In the genomic region with DNA sequence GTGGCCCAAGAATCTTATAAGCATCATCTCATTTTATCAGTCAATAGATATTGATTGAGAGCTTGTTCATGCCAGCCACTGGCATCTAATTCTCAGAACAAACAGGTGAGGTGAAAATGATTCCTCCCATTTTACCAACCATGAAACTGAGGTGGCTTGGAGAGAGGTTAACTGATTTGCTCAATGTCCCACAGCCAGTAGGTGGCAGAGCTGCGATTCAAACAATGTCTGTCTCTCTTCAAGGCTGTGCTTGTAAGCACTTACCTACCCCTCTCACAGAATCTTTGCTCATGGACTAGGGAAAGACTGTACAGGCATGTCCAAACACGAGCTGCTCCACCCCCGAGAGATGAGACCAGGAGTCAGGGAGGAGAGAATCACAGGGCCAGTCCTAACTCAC, we compare ENCODE assay signal across 9 cellular contexts. TPM values are rescaled to one million over a fixed set of nuclear protein-coding genes. Genes with fewer than 3 reads are reported as not detected.
A peak's percentile ranks its signal among the peaks of the same experiment; 100 is the strongest.
DNase-seq lines count a peak whose midpoint lies in the region; ATAC-seq, FAIRE-seq and TF ChIP-seq lines count a peak whose summit lies in the region.
"Had no signal": no experiment of that assay in that cellular context is flagged by ENCODE, and none has a peak within 500 bp of the region (broad histone marks: within the 10 kb centered on the region; RNA-seq: fewer than 3 reads in every experiment).

No MANE protein-coding gene starts in this region.

- TF ChIP-seq EP300 in stomach (IDR thresholded peaks at IDR 0.05) = no peak
- no peak for TF ChIP-seq EP300 in suprapubic skin (IDR thresholded peaks at IDR 0.05)

- H3K36me3 ChIP-seq in Loucy (ENCODE audit: insufficient read depth, low read length) = no peaks in the 10 kb centered on the region
- H3K36me3 ChIP-seq in mammary epithelial cell (ENCODE audit: insufficient read depth, low read length) = no peaks in the 10 kb centered on the region
- H3K36me3 ChIP-seq in pancreas = no peaks in the 10 kb centered on the region
- H3K36me3 ChIP-seq in stomach = no peaks in the 10 kb centered on the region
- no peaks in the 10 kb centered on the region for H3K36me3 ChIP-seq in suprapubic skin
- H3K36me3 ChIP-seq: adrenal gland had no signal

- no peaks in the 10 kb centered on the region for H3F3A ChIP-seq in Loucy (ENCODE audit: low read depth)

- intact Hi-C loops in mammary epithelial cell (cut with micrococcal nuclease) (loop anchor here (1.0 to 2.0 kb wide), 3 partner anchors 55 to 397 kb away; no protein-coding TSS in a partner anchor), pancreas (cut with DNase I) (no loop called here), stomach (cut with DNase I; ENCODE audit: low total_unique reads) (no loop called here)

- BruUV-seq in mammary epithelial cell (replicated peaks; lab: Mats Ljungman, UMichigan) = no TSS peak

- no peak for FAIRE-seq in pancreas (lab: Jason Lieb, UNC)

- no peaks in the 10 kb centered on the region for H3K9me3 ChIP-seq in Loucy (ENCODE audit: insufficient read depth, low read depth, low read length)
- H3K9me3 ChIP-seq in mammary epithelial cell (replicated peaks; ENCODE audit: insufficient read depth, low read length) = no peaks in the 10 kb centered on the region
- no peaks in the 10 kb centered on the region for H3K9me3 ChIP-seq in pancreas
- H3K9me3 ChIP-seq in stomach = no peaks in the 10 kb centered on the region
- H3K9me3 ChIP-seq in suprapubic skin = no peaks in the 10 kb centered on the region
- H3K9me3 ChIP-seq: adrenal gland had no signal

- H3K79me2 ChIP-seq in Loucy (ENCODE audit: insufficient read depth, low read length) = no peaks in the 10 kb centered on the region
- H3K79me2 ChIP-seq in mammary epithelial cell (ENCODE audit: insufficient read depth, low read length) = no peaks in the 10 kb centered on the region

- no peaks in the 10 kb centered on the region for H3K9me2 ChIP-seq in Loucy (replicated peaks; ENCODE audit: low read depth, low read length)

- H3K4me3 ChIP-seq in Loucy (ENCODE audit: low read length, poor library complexity, severe bottlenecking) (no peak overlapping the region), mammary epithelial cell (replicated peaks in 1 of 3; ENCODE audit: insufficient read depth in 1 of 3, low read depth in 2 of 3, low read length in 3 of 3) (no peak overlapping the region), pancreas (no peak overlapping the region), stomach (no peak overlapping the region), suprapubic skin (no peak overlapping the region)
- H3K4me3 ChIP-seq: adrenal gland had no signal

- H3K27me3 ChIP-seq in Loucy (ENCODE audit: insufficient read depth, low read length, poor library complexity, severe bottlenecking) (no peaks in the 10 kb centered on the region), mammary epithelial cell (ENCODE audit: insufficient read depth, low read length) (no peaks in the 10 kb centered on the region), pancreas (no peaks in the 10 kb centered on the region), stomach (peaks cover 0 to 67% (median 7%) of the 10 kb centered on the region in 3 donors), suprapubic skin (peaks cover 44% of the 10 kb centered on the region)

- H3K9ac ChIP-seq in Loucy (ENCODE audit: low read depth, low read length, poor library complexity, severe bottlenecking) = no peak overlapping the region
- H3K9ac ChIP-seq in mammary epithelial cell (ENCODE audit: insufficient read depth, low read length) = no peak overlapping the region

- ATAC-seq in pancreas = peak; percentile 50 to 90 (median 76)
- no peak for ATAC-seq in HG02678 (IDR thresholded peaks at IDR 0.05; ENCODE audit: unreplicated experiment)

- dilution Hi-C loops in mammary epithelial cell (cut with HindIII; ENCODE audit: low sequenced_read_pairs) = no loop called here

- H3K4me1 ChIP-seq in Loucy (ENCODE audit: insufficient read depth, low read length, poor library complexity, severe bottlenecking) (peaks cover 3% of the 10 kb centered on the region), mammary epithelial cell (ENCODE audit: insufficient read depth, low read length) (no peaks in the 10 kb centered on the region), pancreas (no peaks in the 10 kb centered on the region), stomach (no peaks in the 10 kb centered on the region), suprapubic skin (no peaks in the 10 kb centered on the region)
- H3K4me1 ChIP-seq: adrenal gland had no signal

- H3K4me2 ChIP-seq in Loucy (ENCODE audit: low read depth, low read length, poor library complexity, severe bottlenecking) (no peak overlapping the region), mammary epithelial cell (ENCODE audit: insufficient read depth, low read depth, low read length) (no peak overlapping the region)

- H4K20me1 ChIP-seq in Loucy (ENCODE audit: insufficient read depth, low read length, poor library complexity, severe bottlenecking) (no peaks in the 10 kb centered on the region), mammary epithelial cell (ENCODE audit: insufficient read depth, low read length) (no peaks in the 10 kb centered on the region)

- TF ChIP-seq CTCF in Loucy (conservative IDR thresholded peaks at IDR 0.05; ENCODE audit: low read length) (peak; percentile 78), mammary epithelial cell (conservative IDR thresholded peaks at IDR 0.05 in 1 of 2, IDR thresholded peaks at IDR 0.05 in 1 of 2; ENCODE audit: extremely low read depth in 1 of 2, insufficient read depth in 1 of 2, low read depth in 1 of 2, low read length in 2 of 2) (peak; percentile 70 to 78), pancreas (IDR thresholded peaks at IDR 0.05) (peak in 3 of 4 donors; percentile 14 to 27 (median 23)), stomach (IDR thresholded peaks at IDR 0.05) (no peak), suprapubic skin (IDR thresholded peaks at IDR 0.05) (no peak)

- CTCF ChIA-PET in mammary epithelial cell (lab: Charles Lee; ENCODE audit: low non-redundant PET) = interaction anchor here (0.6 to 1.5 kb wide), 7 partner anchors 9 to 221 kb away, joined by 3 to 11 read pairs (median 4); no protein-coding TSS in a partner anchor

- H3K27ac ChIP-seq in mammary epithelial cell (ENCODE audit: insufficient read depth, low read depth, low read length) (no peak overlapping the region), pancreas (no peak overlapping the region), stomach (no peak overlapping the region), suprapubic skin (no peak overlapping the region)
- H3K27ac ChIP-seq: adrenal gland had no signal

- WGBS in mammary epithelial cell (ENCODE audit: low coverage, missing lambda C conversion rate) = 0% methylated on average over 3 of the region's 3 CpGs
- 18 to 21% methylated on average over 3 of the region's 3 CpGs for WGBS in pancreas, 2 donors
- 13 to 27% (median 21%) methylated on average over 3 of the region's 3 CpGs for WGBS in stomach, 5 donors
- 15% methylated on average over 3 of the region's 3 CpGs for WGBS in suprapubic skin

- no peak overlapping the region for H2AFZ ChIP-seq in Loucy (ENCODE audit: low read length)
- H2AFZ ChIP-seq in mammary epithelial cell (ENCODE audit: low read depth, low read length) = no peak overlapping the region

- in situ Hi-C loops in mammary epithelial cell (cut with MboI; ENCODE audit: low sequenced_read_pairs in 2 of 2) = loop anchor here in 1 of 2 donors (10.0 kb wide), 1 partner anchor 54 kb away; no protein-coding TSS in a partner anchor

- TF ChIP-seq POLR2A in stomach (IDR thresholded peaks at IDR 0.05) = no peak
- no peak for TF ChIP-seq POLR2A in suprapubic skin (IDR thresholded peaks at IDR 0.05)

- peak; percentile 22 for DNase-seq in stimulated activated CD4-positive, alpha-beta T cell treated with anti-CD3 and anti-CD28 coated beads, Interleukin-1b, Interleukin-23, amount 100 ng/mL, for 48 hours
- DNase-seq in stimulated activated CD4-positive, alpha-beta T cell treated with anti-CD3 and anti-CD28 coated beads, Interleukin-12 subunit alpha, Interleukin-12 subunit beta, amount 100 ng/mL, for 4 hours = no peak
- DNase-seq in mammary epithelial cell (peak; percentile 86), pancreas (peak in 2 of 6 donors; percentile 23 to 33), stomach (no peak), suprapubic skin (ENCODE audit: low spot score in 2 of 2) (no peak)

RNA-seq across cellular contexts. Expression of gene GSX1, which starts 21.5 kb away (rescaled TPM):
- total RNA-seq in mammary epithelial cell (not detected), pancreas (not detected), stomach (not detected), suprapubic skin (not detected)
- polyA plus RNA-seq in mammary epithelial cell (not detected), pancreas (not detected), stomach (not detected)
- polyA minus RNA-seq in mammary epithelial cell = not detected
- total RNA-seq: adrenal gland had no signal
- polyA plus RNA-seq: adrenal gland had no signal

Comparison
In these comparisons a context has a peak if more than half of its experiments do, and no peak if none do; other contexts are left out.
1. DNase-seq: peak in stimulated activated CD4-positive, alpha-beta T cell treated with anti-CD3 and anti-CD28 coated beads, Interleukin-1b, Interleukin-23, amount 100 ng/mL, for 48 hours (single experiment) and mammary epithelial cell (single experiment); none in stimulated activated CD4-positive, alpha-beta T cell treated with anti-CD3 and anti-CD28 coated beads, Interleukin-12 subunit alpha, Interleukin-12 subunit beta, amount 100 ng/mL, for 4 hours (single experiment), stomach (single experiment) and suprapubic skin (0 of 2).
2. CTCF ChIP-seq: peak in Loucy (single experiment), mammary epithelial cell (2 of 2) and pancreas (3 of 4); none in stomach (0 of 7) and suprapubic skin (0 of 2).